ENCODE assay signal across 8 cellular contexts in genomic region chr5:139637438-139638089, GRCh38. TPM values are rescaled to one million over a fixed set of nuclear protein-coding genes. Genes with fewer than 3 reads are reported as not detected.
A peak's percentile ranks its signal among the peaks of the same experiment; 100 is the strongest.
DNase-seq lines count a peak whose midpoint lies in the region; ATAC-seq and TF ChIP-seq lines count a peak whose summit lies in the region.

No MANE protein-coding gene starts in this region.

- peak; percentile 30 for TF ChIP-seq CTCF in Calu3 (IDR thresholded peaks at IDR 0.05; ENCODE audit: unreplicated experiment)
- no peak for TF ChIP-seq CTCF in NB4 (IDR thresholded peaks at IDR 0.05; ENCODE audit: low read depth, low read length)

- BruUV-seq in Calu3 (replicated peaks; lab: Mats Ljungman, UMichigan): no TSS peak

- TF ChIP-seq POLR2A in NB4 (IDR thresholded peaks at IDR 0.05; ENCODE audit: extremely low read depth, insufficient read length): no peak

- H3K27me3 ChIP-seq in skeletal muscle satellite cell (ENCODE audit: control insufficient read depth, insufficient read depth, low read length): no peaks in the 10 kb centered on the region

- intact Hi-C loops in Calu3 (cut with micrococcal nuclease; ENCODE audit: unreplicated experiment): loop anchor here (1.0 to 10.0 kb wide), 2 partner anchors 11 to 227 kb away; partner anchors contain the start of gene CXXC5

- peaks cover 80% of the 10 kb centered on the region for H3K4me1 Mint-ChIP-seq in Calu3 (ENCODE audit: low read depth, unreplicated experiment)

- no peaks in the 10 kb centered on the region for H3K27me3 Mint-ChIP-seq in Calu3 (ENCODE audit: unreplicated experiment)

- ATAC-seq in GM21576 (IDR thresholded peaks at IDR 0.05; ENCODE audit: unreplicated experiment): peak; percentile 20

- peaks cover 63% of the 10 kb centered on the region for H3K36me3 Mint-ChIP-seq in Calu3 (ENCODE audit: insufficient read depth, unreplicated experiment)

- H3K9me3 ChIP-seq in skeletal muscle satellite cell (replicated peaks; ENCODE audit: low read length): no peaks in the 10 kb centered on the region

- H3K9me3 Mint-ChIP-seq in Calu3 (ENCODE audit: low read depth, unreplicated experiment): no peaks in the 10 kb centered on the region

- CTCF ChIA-PET in Calu3 (lab: Charles Lee): interaction anchor here (0.5 to 7.8 kb wide), 16 partner anchors 11 to 410 kb away, joined by 3 to 102 read pairs (median 7); partner anchors contain the start of gene CXXC5

- peak overlapping the region; percentile 88 for H3K9ac ChIP-seq in skeletal muscle satellite cell (ENCODE audit: low read depth, low read length)

- peaks cover 55% of the 10 kb centered on the region for H3K4me1 ChIP-seq in skeletal muscle satellite cell (ENCODE audit: control insufficient read depth, insufficient read depth, low read length)

- DNase-seq in Calu3 (peak; percentile 92), NB4 (ENCODE audit: low read depth) (peak; percentile 82), T follicular helper cell (ENCODE audit: low read depth) (peak; percentile 20), cerebellar cortex (ENCODE audit: low spot score) (peak; percentile 73), inferior parietal cortex (ENCODE audit: extremely low spot score) (peak; percentile 79), foreskin melanocyte (no peak)

- H3K4me3 Mint-ChIP-seq in Calu3 (ENCODE audit: low read depth, unreplicated experiment): peak overlapping the region; percentile 33

- H3K4me3 ChIP-seq in NB4 (ENCODE audit: low read depth, low read length): no peak overlapping the region
- peak overlapping the region; percentile 67 for H3K4me3 ChIP-seq in skeletal muscle satellite cell (ENCODE audit: low read length)

- peak overlapping the region; percentile 88 for H3K27ac Mint-ChIP-seq in Calu3 (ENCODE audit: unreplicated experiment)

- peak overlapping the region; percentile 78 for H3K4me2 ChIP-seq in skeletal muscle satellite cell (ENCODE audit: low read length)

- H3K36me3 ChIP-seq in skeletal muscle satellite cell (ENCODE audit: insufficient read depth, low read length): no peaks in the 10 kb centered on the region

RNA-seq across cellular contexts. Expression of gene CXXC5, which starts 10.6 kb away (rescaled TPM):
- 64.1 and 69.1 TPM in 2 replicates for total RNA-seq in Calu3 (2022)
- 101 and 157 TPM in 2 replicates for total RNA-seq in skeletal muscle satellite cell (2012; rRNA removed)
